In genomic region chrX:2391869-2392606, GRCh38 we compare ENCODE assay signal across 1 cellular context.
TF ChIP-seq lines count a peak whose summit lies in the region.

No MANE protein-coding gene starts in this region.

TF ChIP-seq in IMR-90, 13 proteins besides CTCF, POLR2A, EP300 and RAD21 (continued from another document):
- TF ChIP-seq NFE2L2 (IDR thresholded peaks at IDR 0.05; ENCODE audit: low read depth, low read length) = peak; percentile 97
- TF ChIP-seq MAZ (IDR thresholded peaks at IDR 0.05; ENCODE audit: borderline replicate concordance, low read depth, low read length) = no peak
